Comparison of ENCODE assay signal across 8 cellular contexts in genomic region chr1:11478571-11479374, GRCh38. TPM values are rescaled to one million over a fixed set of nuclear protein-coding genes. Genes with fewer than 3 reads are reported as not detected.
DNase-seq lines count a peak whose midpoint lies in the region; ATAC-seq and TF ChIP-seq lines count a peak whose summit lies in the region.

TSS of gene DISP3 (plus strand) at chr1:11479155. CDS start at chr1:11500993, 21,838 bp downstream.

- H3K4me1 Mint-ChIP-seq in naive B cell, result peaks cover 12 to 15% (median 14%) of the 10 kb centered on the region in 3 donors
- H3K4me1 Mint-ChIP-seq in stimulated activated memory B cell treated with anti-CD40 and anti-IgM and Interleukin-4, amounts not matched to agents 10 μg/mL and 1 μg/mL and 100 μg/mL, for 72 hours, result peaks cover 6% of the 10 kb centered on the region

- POLR2A ChIA-PET in BJ (lab: Charles Lee), result no interaction called here

- H3K4me3 ChIP-seq in BJ (ENCODE audit: low read depth, low read length), result peak within 1 kb of the TSS; percentile 40

- peak; percentile 79 to 82 for ATAC-seq in naive B cell (ENCODE audit: low read depth in 2 of 2)
- ATAC-seq in stimulated activated memory B cell treated with anti-CD40 and anti-IgM and Interleukin-4, amounts not matched to agents 10 μg/mL and 1 μg/mL and 100 μg/mL, for 72 hours, result peak; percentile 84

- H3K9me3 Mint-ChIP-seq in naive B cell, result peaks cover 0 to 4% (median 0%) of the 10 kb centered on the region in 7 donors
- peaks cover 2% of the 10 kb centered on the region for H3K9me3 Mint-ChIP-seq in stimulated activated memory B cell treated with anti-CD40 and anti-IgM and Interleukin-4, amounts not matched to agents 10 μg/mL and 1 μg/mL and 100 μg/mL, for 72 hours

- peak; percentile 45 for TF ChIP-seq CTCF in BJ (IDR thresholded peaks at IDR 0.05; ENCODE audit: insufficient read depth, low read depth, low read length)

- no peaks in the 10 kb centered on the region for H3K36me3 ChIP-seq in BJ (ENCODE audit: control insufficient read depth, insufficient read depth, low read length)

- no peak for TF ChIP-seq POLR2A in erythroblast (IDR thresholded peaks at IDR 0.05; ENCODE audit: low read length)

- DNase-seq in BJ (ENCODE audit: low read depth) (no peak), GM19238 (ENCODE audit: insufficient read length, low spot score) (peak; percentile 88), HS-5 (ENCODE audit: low read depth) (peak; percentile 33), NOMO-1 (lab: John Stamatoyannopoulos, UW; ENCODE audit: unreplicated experiment in 2 of 2) (peak; percentile 64 to 77), activated T-cell treated with anti-CD3 and anti-CD28 coated beads for 4 hours (peak; percentile 48), erythroblast (lab: John Stamatoyannopoulos, UW) (peak; percentile 75 to 80), naive B cell (peak; percentile 70)

- CTCF ChIA-PET in BJ (lab: Yijun Ruan, JAX), result interaction anchor here (1.1 kb wide), 1 partner anchor 11 kb away, joined by 3 read pairs; no protein-coding TSS in a partner anchor

- H3K27me3 Mint-ChIP-seq in naive B cell, result peaks cover 39 to 72% (median 60%) of the 10 kb centered on the region in 3 donors
- peaks cover 66% of the 10 kb centered on the region for H3K27me3 Mint-ChIP-seq in stimulated activated memory B cell treated with anti-CD40 and anti-IgM and Interleukin-4, amounts not matched to agents 10 μg/mL and 1 μg/mL and 100 μg/mL, for 72 hours

- H3K36me3 Mint-ChIP-seq in naive B cell, result peaks cover 0 to 16% of the 10 kb centered on the region in 2 donors
- no peaks in the 10 kb centered on the region for H3K36me3 Mint-ChIP-seq in stimulated activated memory B cell treated with anti-CD40 and anti-IgM and Interleukin-4, amounts not matched to agents 10 μg/mL and 1 μg/mL and 100 μg/mL, for 72 hours

- H3K27me3 ChIP-seq in BJ (ENCODE audit: control insufficient read depth, insufficient read depth, low read length), result peaks cover 9% of the 10 kb centered on the region

- H3K4me3 Mint-ChIP-seq in naive B cell, result peak within 1 kb of the TSS; percentile 74 to 91 (median 80)
- H3K4me3 Mint-ChIP-seq in stimulated activated memory B cell treated with anti-CD40 and anti-IgM and Interleukin-4, amounts not matched to agents 10 μg/mL and 1 μg/mL and 100 μg/mL, for 72 hours, result peak within 1 kb of the TSS; percentile 76

- H3K27ac Mint-ChIP-seq in naive B cell, result peak within 1 kb of the TSS in 2 of 6 donors; percentile 41 to 80
- H3K27ac Mint-ChIP-seq in stimulated activated memory B cell treated with anti-CD40 and anti-IgM and Interleukin-4, amounts not matched to agents 10 μg/mL and 1 μg/mL and 100 μg/mL, for 72 hours, result peak within 1 kb of the TSS; percentile 57

RNA-seq across cellular contexts. Expression of gene DISP3, which starts in this region (rescaled TPM):
- polyA plus RNA-seq in BJ (2011; rRNA removed) (0.02 TPM in 1 of 2 replicates, not detected in the other), naive B cell (ENCODE audit: low read depth in 6 of 6) (under 1 TPM in 4 of 6 donors, not detected in 2; 0.05 to 0.09 (median 0.05) TPM)
- 0.05 TPM in 1 of 2 replicates, not detected in the other for polyA minus RNA-seq in BJ (2011; rRNA and poly(A)+ RNA removed)

Comparison
In these comparisons a context has a peak if more than half of its experiments do, and no peak if none do; other contexts are left out.
1. Peak in DNase-seq and ATAC-seq in naive B cell; RNA of the gene not detected or under 1 TPM.